16 cellular contexts compared by ENCODE assay signal in genomic region chr18:79983793-79984192, GRCh38. TPM values are rescaled to one million over a fixed set of nuclear protein-coding genes. Genes with fewer than 3 reads are reported as not detected.
DNase-seq lines count a peak whose midpoint lies in the region; ATAC-seq and TF ChIP-seq lines count a peak whose summit lies in the region.
"Had no signal": no experiment of that assay in that cellular context is flagged by ENCODE, and none has a peak within 500 bp of the region (broad histone marks: within the 10 kb centered on the region; RNA-seq: fewer than 3 reads in every experiment).

No MANE protein-coding gene starts in this region.

- no peak for DNase-seq in activated CD4-positive, alpha-beta T cell treated with anti-CD3 and anti-CD28 coated beads for 36 hours
- no peak for DNase-seq in activated CD4-positive, alpha-beta T cell treated with anti-CD3 and anti-CD28 coated beads for 4 hours
- peak in 2 of 7 experiments; percentile 29 for DNase-seq in CD8-positive, alpha-beta T cell
- no peak for DNase-seq in naive thymus-derived CD4-positive, alpha-beta T cell
- DNase-seq in COLO829 (ENCODE audit: low spot score) (no peak), DMS 273 treated with DMSO at 0.1 percent for 48 hours (lab: John Stamatoyannopoulos, UW) (no peak)
- DNase-seq: EL, KBM-7, NCI-H2081 had no signal

- ATAC-seq in activated CD4-positive, alpha-beta T cell treated with anti-CD3 and anti-CD28 coated beads for 36 hours: no peak
- ATAC-seq in CD8-positive, alpha-beta T cell: no peak
- no peak for ATAC-seq in activated T-helper 17 cell treated with anti-CD3 and anti-CD28 coated beads, Interleukin-2, amount 50 U/mL, for 72 hours (replicated peaks)
- no peak for ATAC-seq in naive thymus-derived CD4-positive, alpha-beta T cell
- ATAC-seq in HG02970 (IDR thresholded peaks at IDR 0.05; ENCODE audit: low FRiP score, unreplicated experiment): no peak
- ATAC-seq: gastroesophageal sphincter had no signal

- no peaks in the 10 kb centered on the region for H3K27me3 Mint-ChIP-seq in activated CD4-positive, alpha-beta T cell treated with anti-CD3 and anti-CD28 coated beads for 36 hours
- no peaks in the 10 kb centered on the region for H3K27me3 Mint-ChIP-seq in CD8-positive, alpha-beta T cell (ENCODE audit: low read depth)
- H3K27me3 Mint-ChIP-seq in activated T-helper 17 cell treated with anti-CD3 and anti-CD28 coated beads, Interleukin-2, amount 50 U/mL, for 72 hours: no peaks in the 10 kb centered on the region
- H3K27me3 Mint-ChIP-seq in naive thymus-derived CD4-positive, alpha-beta T cell: no peaks in the 10 kb centered on the region

- H3K4me1 Mint-ChIP-seq in activated CD4-positive, alpha-beta T cell treated with anti-CD3 and anti-CD28 coated beads for 36 hours: peaks cover 69% of the 10 kb centered on the region
- H3K4me1 Mint-ChIP-seq in CD8-positive, alpha-beta T cell (ENCODE audit: low read depth): peaks cover 76% of the 10 kb centered on the region
- H3K4me1 Mint-ChIP-seq in activated T-helper 17 cell treated with anti-CD3 and anti-CD28 coated beads, Interleukin-2, amount 50 U/mL, for 72 hours: peaks cover 38% of the 10 kb centered on the region
- peaks cover 44 to 84% (median 78%) of the 10 kb centered on the region in 7 donors for H3K4me1 Mint-ChIP-seq in naive thymus-derived CD4-positive, alpha-beta T cell

- no peak overlapping the region for H3K4me3 ChIP-seq in CD8-positive, alpha-beta T cell (ENCODE audit: low read depth, low read length)
- no peak overlapping the region for H3K4me3 ChIP-seq in naive thymus-derived CD4-positive, alpha-beta T cell (ENCODE audit: low read length)
- H3K4me3 ChIP-seq: BLaER1, breast epithelium, gastroesophageal sphincter, HAP-1, tibial nerve had no signal

- no peak for TF ChIP-seq CTCF in CD8-positive, alpha-beta T cell (IDR thresholded peaks at IDR 0.05)

- CTCF ChIA-PET in activated CD4-positive, alpha-beta T cell treated with anti-CD3 and anti-CD28 coated beads for 36 hours (lab: Charles Lee): interaction anchor here (0.7 to 1.9 kb wide), 3 partner anchors 45 to 236 kb away, joined by 3 to 5 read pairs (median 5); no protein-coding TSS in a partner anchor
- CTCF ChIA-PET in CD8-positive, alpha-beta T cell (lab: Charles Lee): interaction anchor here (0.8 kb wide), 1 partner anchor 10 kb away, joined by 3 read pairs; no protein-coding TSS in a partner anchor
- CTCF ChIA-PET in naive thymus-derived CD4-positive, alpha-beta T cell (lab: Charles Lee): no interaction called here

- no peaks in the 10 kb centered on the region for H3K9me3 ChIP-seq in CD8-positive, alpha-beta T cell (ENCODE audit: low read length)
- no peaks in the 10 kb centered on the region for H3K9me3 ChIP-seq in naive thymus-derived CD4-positive, alpha-beta T cell (ENCODE audit: control insufficient read depth in 2 of 3, low read length in 3 of 3)
- H3K9me3 ChIP-seq: BLaER1, breast epithelium, gastroesophageal sphincter, HAP-1, tibial nerve had no signal

- no peak overlapping the region for H3K27ac ChIP-seq in CD8-positive, alpha-beta T cell (ENCODE audit: low read depth, low read length)
- no peak overlapping the region for H3K27ac ChIP-seq in naive thymus-derived CD4-positive, alpha-beta T cell (ENCODE audit: low read depth, low read length)
- H3K27ac ChIP-seq: BLaER1, gastroesophageal sphincter had no signal

- H3K36me3 Mint-ChIP-seq in activated CD4-positive, alpha-beta T cell treated with anti-CD3 and anti-CD28 coated beads for 36 hours (ENCODE audit: low read depth): peaks cover 54% of the 10 kb centered on the region
- H3K36me3 Mint-ChIP-seq in CD8-positive, alpha-beta T cell: peaks cover 54% of the 10 kb centered on the region
- peaks cover 81% of the 10 kb centered on the region for H3K36me3 Mint-ChIP-seq in activated T-helper 17 cell treated with anti-CD3 and anti-CD28 coated beads, Interleukin-2, amount 50 U/mL, for 72 hours (ENCODE audit: low read depth)
- peaks cover 0 to 21% (median 4%) of the 10 kb centered on the region in 5 donors for H3K36me3 Mint-ChIP-seq in naive thymus-derived CD4-positive, alpha-beta T cell

- intact Hi-C loops in activated CD4-positive, alpha-beta T cell treated with anti-CD3 and anti-CD28 coated beads for 36 hours (cut with DNase I, micrococcal nuclease): no loop called here
- intact Hi-C loops in CD8-positive, alpha-beta T cell (cut with DNase I, micrococcal nuclease): no loop called here
- intact Hi-C loops in naive thymus-derived CD4-positive, alpha-beta T cell (cut with micrococcal nuclease): loop anchor here in 1 of 2 donors (10.0 kb wide), 2 partner anchors 189 to 579 kb away; partner anchors contain the start of gene KCNG2

- peaks cover 72% of the 10 kb centered on the region for H3K4me1 ChIP-seq in CD8-positive, alpha-beta T cell (ENCODE audit: insufficient read depth, low read length)
- peaks cover 25 to 33% of the 10 kb centered on the region in 2 donors for H3K4me1 ChIP-seq in naive thymus-derived CD4-positive, alpha-beta T cell (ENCODE audit: control insufficient read depth in 2 of 2, insufficient read depth in 2 of 2, low read length in 2 of 2)

- no peaks in the 10 kb centered on the region for H3K27me3 ChIP-seq in CD8-positive, alpha-beta T cell (ENCODE audit: insufficient read depth, low read length)
- no peaks in the 10 kb centered on the region for H3K27me3 ChIP-seq in naive thymus-derived CD4-positive, alpha-beta T cell (ENCODE audit: control insufficient read depth in 2 of 2, insufficient read depth in 2 of 2, low read length in 2 of 2)
- H3K27me3 ChIP-seq: BLaER1, breast epithelium, gastroesophageal sphincter, tibial nerve had no signal

- POLR2A ChIA-PET in activated CD4-positive, alpha-beta T cell treated with anti-CD3 and anti-CD28 coated beads for 36 hours (lab: Charles Lee): no interaction called here
- POLR2A ChIA-PET in CD8-positive, alpha-beta T cell (lab: Charles Lee): no interaction called here
- POLR2A ChIA-PET in naive thymus-derived CD4-positive, alpha-beta T cell (lab: Charles Lee): interaction anchor here (0.6 to 2.1 kb wide), 2 partner anchors 18 to 30 kb away, joined by 3 to 5 read pairs; no protein-coding TSS in a partner anchor

- H3K4me3 Mint-ChIP-seq in activated CD4-positive, alpha-beta T cell treated with anti-CD3 and anti-CD28 coated beads for 36 hours: peak overlapping the region; percentile 9
- H3K4me3 Mint-ChIP-seq in CD8-positive, alpha-beta T cell: peak overlapping the region; percentile 47
- peak overlapping the region; percentile 40 for H3K4me3 Mint-ChIP-seq in activated T-helper 17 cell treated with anti-CD3 and anti-CD28 coated beads, Interleukin-2, amount 50 U/mL, for 72 hours
- peak overlapping the region in 9 of 10 donors; percentile 13 to 72 (median 32) for H3K4me3 Mint-ChIP-seq in naive thymus-derived CD4-positive, alpha-beta T cell

- H3K9me3 Mint-ChIP-seq in activated CD4-positive, alpha-beta T cell treated with anti-CD3 and anti-CD28 coated beads for 36 hours (ENCODE audit: low read depth): no peaks in the 10 kb centered on the region
- no peaks in the 10 kb centered on the region for H3K9me3 Mint-ChIP-seq in CD8-positive, alpha-beta T cell
- no peaks in the 10 kb centered on the region for H3K9me3 Mint-ChIP-seq in activated T-helper 17 cell treated with anti-CD3 and anti-CD28 coated beads, Interleukin-2, amount 50 U/mL, for 72 hours
- H3K9me3 Mint-ChIP-seq in naive thymus-derived CD4-positive, alpha-beta T cell: peaks cover 0 to under 1% (median 0%) of the 10 kb centered on the region in 11 donors

- no peaks in the 10 kb centered on the region for H3K36me3 ChIP-seq in CD8-positive, alpha-beta T cell (ENCODE audit: insufficient read depth, low read length)
- peaks cover 0 to 12% (median 0%) of the 10 kb centered on the region in 3 experiments for H3K36me3 ChIP-seq in naive thymus-derived CD4-positive, alpha-beta T cell (ENCODE audit: control insufficient read depth in 2 of 3, insufficient read depth in 3 of 3, low read length in 3 of 3)
- H3K36me3 ChIP-seq: breast epithelium had no signal

- peak overlapping the region; percentile 12 for H3K27ac Mint-ChIP-seq in activated CD4-positive, alpha-beta T cell treated with anti-CD3 and anti-CD28 coated beads for 36 hours
- H3K27ac Mint-ChIP-seq in CD8-positive, alpha-beta T cell: peak overlapping the region; percentile 66
- H3K27ac Mint-ChIP-seq in activated T-helper 17 cell treated with anti-CD3 and anti-CD28 coated beads, Interleukin-2, amount 50 U/mL, for 72 hours: peak overlapping the region; percentile 93
- H3K27ac Mint-ChIP-seq in naive thymus-derived CD4-positive, alpha-beta T cell: peak overlapping the region in 8 of 9 donors; percentile 6 to 72 (median 54)

RNA-seq across cellular contexts. Expression of gene TXNL4A, which starts 4.6 kb away (rescaled TPM):
- total RNA-seq in activated CD4-positive, alpha-beta T cell treated with anti-CD3 and anti-CD28 coated beads for 36 hours: 100 to 1,000 TPM; 150 to 194 TPM
- total RNA-seq in CD8-positive, alpha-beta T cell: 10 to 100 TPM; 62.0 to 69.0 TPM
- total RNA-seq in activated T-helper 17 cell treated with anti-CD3 and anti-CD28 coated beads, Interleukin-2, amount 50 U/mL, for 72 hours: 100 to 1,000 TPM; 115 to 197 TPM
- 100 to 1,000 TPM in 1 of 5 experiments, 10 to 100 TPM in 4; 56.9 to 107 (median 69.7) TPM for total RNA-seq in naive thymus-derived CD4-positive, alpha-beta T cell
- 100 to 1,000 TPM; 165 to 205 TPM for polyA plus RNA-seq in naive thymus-derived CD4-positive, alpha-beta T cell

RNA-seq across cellular contexts. Expression of gene HSBP1L1, which starts 19.4 kb away (rescaled TPM):
- 10 to 100 TPM; 14.4 to 16.9 TPM for total RNA-seq in activated CD4-positive, alpha-beta T cell treated with anti-CD3 and anti-CD28 coated beads for 36 hours
- total RNA-seq in CD8-positive, alpha-beta T cell: 10 to 100 TPM; 19.0 to 20.4 TPM
- total RNA-seq in activated T-helper 17 cell treated with anti-CD3 and anti-CD28 coated beads, Interleukin-2, amount 50 U/mL, for 72 hours: 1 to 10 TPM; 2.7 to 9.2 TPM
- 10 to 100 TPM; 13.7 to 44.9 (median 41.7) TPM for total RNA-seq in naive thymus-derived CD4-positive, alpha-beta T cell
- 10 to 100 TPM; 21.9 to 32.4 TPM for polyA plus RNA-seq in naive thymus-derived CD4-positive, alpha-beta T cell

RNA-seq across cellular contexts. Expression of gene SLC66A2, which starts 32.3 kb away (rescaled TPM):
- 10 to 100 TPM; 23.4 to 28.5 TPM for total RNA-seq in activated CD4-positive, alpha-beta T cell treated with anti-CD3 and anti-CD28 coated beads for 36 hours
- total RNA-seq in CD8-positive, alpha-beta T cell: 10 to 100 TPM; 50.0 to 53.4 TPM
- 10 to 100 TPM; 16.8 to 19.5 TPM for total RNA-seq in activated T-helper 17 cell treated with anti-CD3 and anti-CD28 coated beads, Interleukin-2, amount 50 U/mL, for 72 hours
- 100 to 1,000 TPM in 1 of 5 experiments, 10 to 100 TPM in 4; 30.7 to 106 (median 40.4) TPM for total RNA-seq in naive thymus-derived CD4-positive, alpha-beta T cell
- polyA plus RNA-seq in naive thymus-derived CD4-positive, alpha-beta T cell: 10 to 100 TPM; 14.9 to 20.2 TPM

RNA-seq across cellular contexts. Expression of gene RBFA, which starts 50.4 kb away (rescaled TPM):
- total RNA-seq in activated CD4-positive, alpha-beta T cell treated with anti-CD3 and anti-CD28 coated beads for 36 hours: 10 to 100 TPM; 32.2 to 39.1 TPM
- 10 to 100 TPM; 10.4 to 11.9 TPM for total RNA-seq in CD8-positive, alpha-beta T cell
- total RNA-seq in activated T-helper 17 cell treated with anti-CD3 and anti-CD28 coated beads, Interleukin-2, amount 50 U/mL, for 72 hours: 10 to 100 TPM; 26.6 to 39.4 TPM
- total RNA-seq in naive thymus-derived CD4-positive, alpha-beta T cell: 10 to 100 TPM; 17.6 to 23.5 (median 21.7) TPM
- 10 to 100 TPM; 14.6 to 15.7 TPM for polyA plus RNA-seq in naive thymus-derived CD4-positive, alpha-beta T cell

Comparison
In these comparisons a context has a peak if more than half of its experiments do, and no peak if none do; other contexts are left out.
1. H3K27ac Mint-ChIP-seq: peak in every context shown above with its lines; median percentile 93 in activated T-helper 17 cell treated with anti-CD3 and anti-CD28 coated beads, Interleukin-2, amount 50 U/mL, for 72 hours; 66 in CD8-positive, alpha-beta T cell; 54 in naive thymus-derived CD4-positive, alpha-beta T cell; 12 in activated CD4-positive, alpha-beta T cell treated with anti-CD3 and anti-CD28 coated beads for 36 hours.